Comparison of ENCODE assay signal across 7 cellular contexts in the genomic region with DNA sequence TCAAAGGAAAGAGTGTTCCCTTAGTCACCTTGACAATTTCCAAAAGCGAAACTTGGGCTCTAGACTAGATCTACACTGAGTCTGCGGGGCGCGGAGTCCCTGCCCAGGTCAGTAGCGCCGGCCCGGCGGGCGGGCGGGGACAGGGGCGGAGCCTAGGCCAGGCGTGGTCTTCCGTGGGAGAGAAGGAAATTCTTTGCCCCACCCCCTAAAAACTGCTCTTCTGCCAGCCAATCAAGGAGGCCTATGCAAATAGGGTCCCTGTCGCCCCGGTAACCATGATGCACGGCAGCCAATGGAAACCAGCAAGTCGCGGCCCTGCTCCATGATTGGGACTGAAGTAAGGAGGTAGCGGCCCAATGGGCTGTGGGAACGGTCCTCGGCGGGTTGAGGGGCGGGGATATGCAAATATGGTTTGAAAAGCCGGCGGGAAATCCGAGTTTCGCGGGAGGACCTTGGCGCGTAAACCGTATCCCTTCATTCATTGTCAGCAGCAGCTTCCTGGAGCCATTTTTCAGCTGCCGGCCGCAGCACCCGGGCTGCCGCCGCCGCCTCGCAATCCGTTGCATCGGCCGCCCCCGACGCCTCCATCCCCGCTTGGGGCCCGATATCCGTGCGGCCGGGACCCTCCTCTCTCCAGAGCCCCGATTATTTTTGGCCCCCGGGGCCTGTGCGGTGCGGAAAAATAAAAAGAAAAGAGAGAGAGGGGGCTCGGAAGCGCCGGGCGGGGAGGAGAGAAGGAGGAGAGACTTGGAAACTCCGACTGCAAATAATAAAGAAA. TPM values are rescaled to one million over a fixed set of nuclear protein-coding genes. Genes with fewer than 3 reads are reported as not detected.
DNase-seq lines count a peak whose midpoint lies in the region; ATAC-seq and TF ChIP-seq lines count a peak whose summit lies in the region.

A gene (plus strand): TSS at position 477 of the 778 bp plus-strand sequence. CDS start 354 bp downstream, outside the sequence.

- 1% methylated on average over 56 of the region's 57 CpGs for WGBS in hepatocyte (ENCODE audit: low lambda C conversion rate, missing lambda C conversion rate)

- H4K20me1 ChIP-seq in hepatocyte (ENCODE audit: insufficient read depth, poor library complexity, severe bottlenecking), result no peaks in the 10 kb centered on the region

- ATAC-seq in GM18508 (IDR thresholded peaks at IDR 0.05; ENCODE audit: insufficient read depth, unreplicated experiment), result peak; percentile 81
- ATAC-seq in HG03025 (IDR thresholded peaks at IDR 0.05; ENCODE audit: low FRiP score, unreplicated experiment), result peak; percentile 89

- TF ChIP-seq CTCF in hepatocyte (IDR thresholded peaks at IDR 0.05; ENCODE audit: poor library complexity), result no peak

- H3K9me2 ChIP-seq in hepatocyte (replicated peaks; ENCODE audit: insufficient read depth), result no peaks in the 10 kb centered on the region

- no peaks in the 10 kb centered on the region for H3K4me1 ChIP-seq in hepatocyte (ENCODE audit: insufficient read depth)

- H2AFZ ChIP-seq in hepatocyte, result peak within 1 kb of the TSS; percentile 58

- no peaks in the 10 kb centered on the region for H3K27me3 ChIP-seq in hepatocyte

- peak within 1 kb of the TSS; percentile 85 for H3K4me2 ChIP-seq in hepatocyte

- no peaks in the 10 kb centered on the region for H3K9me3 ChIP-seq in hepatocyte (ENCODE audit: low read depth)

- peak within 1 kb of the TSS; percentile 89 for H3K4me3 ChIP-seq in hepatocyte

- peak within 1 kb of the TSS; percentile 99 for H3K27ac ChIP-seq in hepatocyte

- peak; percentile 99 to 100 for DNase-seq in NCI-H2081 (lab: John Stamatoyannopoulos, UW)
- peak; percentile 99 for DNase-seq in T1000 (lab: John Stamatoyannopoulos, UW)
- peak; percentile 100 for DNase-seq in astrocyte of the hippocampus (ENCODE audit: low read depth, low spot score)
- DNase-seq in hepatocyte (ENCODE audit: low spot score), result peak; percentile 100
- peak; percentile 100 for DNase-seq in renal cortical epithelial cell (ENCODE audit: low read depth)

- peaks cover 20% of the 10 kb centered on the region for H3K79me2 ChIP-seq in hepatocyte

- H3K36me3 ChIP-seq in hepatocyte (replicated peaks; ENCODE audit: insufficient read depth, low read depth), result no peaks in the 10 kb centered on the region

RNA-seq across cellular contexts. Expression of the gene that starts here (rescaled TPM):
- total RNA-seq in hepatocyte (10.8 and 13.3 TPM in 2 replicates), renal cortical epithelial cell (10.8 and 17.3 TPM in 2 replicates)
- polyA plus RNA-seq in hepatocyte, result 5.5 and 8.4 TPM in 2 replicates

Comparison
In these comparisons a context has a peak if more than half of its experiments do, and no peak if none do; other contexts are left out.
1. Peak in every context shown above with its lines: DNase-seq, ATAC-seq, H3K4me3 ChIP-seq and H3K27ac ChIP-seq.